Comparison of ENCODE assay signal across 29 cellular contexts in genomic region chr15:99138491-99138982, GRCh38. TPM values are rescaled to one million over a fixed set of nuclear protein-coding genes. Genes with fewer than 3 reads are reported as not detected.
DNase-seq lines count a peak whose midpoint lies in the region; ATAC-seq, FAIRE-seq and TF ChIP-seq lines count a peak whose summit lies in the region.
"Had no signal": no experiment of that assay in that cellular context is flagged by ENCODE, and none has a peak within 500 bp of the region (broad histone marks: within the 10 kb centered on the region; RNA-seq: fewer than 3 reads in every experiment).

No MANE protein-coding gene starts in this region.

- CTCF ChIA-PET in A549 (lab: Yijun Ruan, JAX), result interaction anchor here (1.0 kb wide), 1 partner anchor 11 kb away, joined by 3 read pairs; no protein-coding TSS in a partner anchor
- CTCF ChIA-PET in CD8-positive, alpha-beta memory T cell (lab: Charles Lee), result no interaction called here

- no peak overlapping the region for H3K4me3 Mint-ChIP-seq in CD8-positive, alpha-beta memory T cell
- H3K4me3 Mint-ChIP-seq: activated B cell treated with CpG ODN at 0.5 μM for 24 hours; activated naive CD4-positive, alpha-beta T cell treated with anti-CD3 and anti-CD28 coated beads, Interleukin-2, amount 10 ng/mL, durations not matched to agents 7 days and 5 days; IgD-negative memory B cell; stimulated activated naive CD8-positive, alpha-beta T cell treated with anti-CD3 and anti-CD28 coated beads, Interleukin-15, amount 100 ng/mL, for 72 hours; T-helper 2 cell treated with Interferon-gamma antibody and Interleukin-4, amounts not matched to agents 5 μg/mL and 100 μg/mL, for 36 hours had no signal

- ATAC-seq in A549, result peak; percentile 25 to 56; a peak in 3 of 6 replicates
- ATAC-seq: lower lobe of right lung; SK-N-SH treated with all-trans-retinoic acid at 6 μM for 48 hours; stimulated activated naive CD8-positive, alpha-beta T cell treated with anti-CD3 and anti-CD28 coated beads, Interleukin-15, amount 100 ng/mL, for 72 hours had no signal

- H3K9ac ChIP-seq in KMS-11 (no peak overlapping the region; the same call in 1 of the 2 replicates), rectal smooth muscle tissue (ENCODE audit: low read length) (no peak overlapping the region)

- FAIRE-seq in A549 (lab: Jason Lieb, UNC) (no peak), urothelium cell line (lab: Jason Lieb, UNC) (no peak)

- H3K4me3 ChIP-seq in A549, result no peak overlapping the region
- no peak overlapping the region for H3K4me3 ChIP-seq in KMS-11 (IDR thresholded peaks at IDR 0.05; ENCODE audit: insufficient read depth, low read depth, low read length)
- no peak overlapping the region for H3K4me3 ChIP-seq in right atrium auricular region
- no peak overlapping the region for H3K4me3 ChIP-seq in rectal smooth muscle tissue (ENCODE audit: low read length)
- no peak overlapping the region for H3K4me3 ChIP-seq in MG63
- H3K4me3 ChIP-seq in CD8-positive, alpha-beta memory T cell (ENCODE audit: low read length), result no peak overlapping the region
- H3K4me3 ChIP-seq: cardiac muscle cell, dorsolateral prefrontal cortex, lower lobe of right lung had no signal

- H3K36me3 Mint-ChIP-seq in CD8-positive, alpha-beta memory T cell, result peaks cover 0 to 2% (median 0%) of the 10 kb centered on the region in 3 donors
- H3K36me3 Mint-ChIP-seq: activated naive CD4-positive, alpha-beta T cell treated with anti-CD3 and anti-CD28 coated beads, Interleukin-2, amount 10 ng/mL, durations not matched to agents 7 days and 5 days had no signal

- no peak overlapping the region for H3K27ac Mint-ChIP-seq in CD8-positive, alpha-beta memory T cell
- H3K27ac Mint-ChIP-seq: activated B cell treated with CpG ODN at 0.5 μM for 24 hours; activated naive CD4-positive, alpha-beta T cell treated with anti-CD3 and anti-CD28 coated beads, Interleukin-2, amount 10 ng/mL, durations not matched to agents 7 days and 5 days; IgD-negative memory B cell; stimulated activated naive CD8-positive, alpha-beta T cell treated with anti-CD3 and anti-CD28 coated beads, Interleukin-15, amount 100 ng/mL, for 72 hours; T-helper 2 cell treated with Interferon-gamma antibody and Interleukin-4, amounts not matched to agents 5 μg/mL and 100 μg/mL, for 36 hours had no signal

- H3K9me3 ChIP-seq in A549, result no peaks in the 10 kb centered on the region
- no peaks in the 10 kb centered on the region for H3K9me3 ChIP-seq in right atrium auricular region
- no peaks in the 10 kb centered on the region for H3K9me3 ChIP-seq in MG63
- H3K9me3 ChIP-seq in CD8-positive, alpha-beta memory T cell (ENCODE audit: low read length), result no peaks in the 10 kb centered on the region
- H3K9me3 ChIP-seq: lower lobe of right lung had no signal

- H3K36me3 ChIP-seq in KMS-11 (ENCODE audit: insufficient read depth), result no peaks in the 10 kb centered on the region
- peaks cover 48% of the 10 kb centered on the region for H3K36me3 ChIP-seq in right atrium auricular region
- peaks cover 4% of the 10 kb centered on the region for H3K36me3 ChIP-seq in rectal smooth muscle tissue (ENCODE audit: control insufficient read depth, insufficient read depth, low read length)
- peaks cover 2% of the 10 kb centered on the region for H3K36me3 ChIP-seq in MG63
- no peaks in the 10 kb centered on the region for H3K36me3 ChIP-seq in CD8-positive, alpha-beta memory T cell (ENCODE audit: insufficient read depth, low read length)
- H3K36me3 ChIP-seq: cardiac muscle cell had no signal

- H3K27me3 Mint-ChIP-seq in CD8-positive, alpha-beta memory T cell, result peaks cover 3 to 4% of the 10 kb centered on the region in 2 donors
- H3K27me3 Mint-ChIP-seq: activated B cell treated with CpG ODN at 0.5 μM for 24 hours; stimulated activated naive CD8-positive, alpha-beta T cell treated with anti-CD3 and anti-CD28 coated beads, Interleukin-15, amount 100 ng/mL, for 72 hours had no signal

- 94% methylated on average over 12 of the region's 15 CpGs for WGBS in A549 (ENCODE audit: missing lambda C conversion rate)

- TF ChIP-seq CTCF in A549 (IDR thresholded peaks at IDR 0.05), result no peak
- no peak for TF ChIP-seq CTCF in KMS-11 (conservative IDR thresholded peaks at IDR 0.05; ENCODE audit: low read depth, low read length)
- no peak for TF ChIP-seq CTCF in right atrium auricular region (IDR thresholded peaks at IDR 0.05)

- DNase-seq in A549 (ENCODE audit: low read depth in 1 of 2, low spot score in 1 of 2) (no peak), right atrium auricular region (ENCODE audit: low spot score) (no peak), NCI-H187 (lab: John Stamatoyannopoulos, UW) (no peak), urothelium cell line (ENCODE audit: low spot score) (no peak), MG63 (no peak)
- DNase-seq in CD8-positive, alpha-beta memory T cell, result no peak
- DNase-seq: activated B cell treated with CpG ODN at 0.5 μM for 24 hours; activated CD4-positive, alpha-beta T cell treated with anti-CD3 and anti-CD28 coated beads, Interleukin-2, amount 50 U/mL, for 48 hours; activated naive CD4-positive, alpha-beta T cell treated with anti-CD3 and anti-CD28 coated beads, Interleukin-2, amount 10 ng/mL, durations not matched to agents 7 days and 5 days; activated T-cell treated with anti-CD3 and anti-CD28 coated beads, Interleukin-2, amount 50 U/mL, for 1 hour; amygdala; C1 segment of cervical spinal cord; Calu3; dorsolateral prefrontal cortex; EL; GOT3; hippocampal formation; lower lobe of right lung; NCI-H1436 treated with DMSO at 0.1 percent for 48 hours; NCI-H2171; NCI-H526; nucleus accumbens; stimulated activated naive CD8-positive, alpha-beta T cell treated with anti-CD3 and anti-CD28 coated beads, Interleukin-15, amount 100 ng/mL, for 72 hours had no signal

- H4K20me1 ChIP-seq in KMS-11 (ENCODE audit: insufficient read depth), result no peaks in the 10 kb centered on the region

- no peak for TF ChIP-seq EP300 in A549 (IDR thresholded peaks at IDR 0.05)

- H3K4me1 ChIP-seq in A549 (peaks cover 13% of the 10 kb centered on the region), KMS-11 (ENCODE audit: low read depth, poor library complexity, severe bottlenecking) (peaks cover 86% of the 10 kb centered on the region), right atrium auricular region (peaks cover 0 to 39% of the 10 kb centered on the region in 2 donors), rectal smooth muscle tissue (ENCODE audit: control insufficient read depth, insufficient read depth, low read length) (peaks cover 26% of the 10 kb centered on the region)
- H3K4me1 ChIP-seq in CD8-positive, alpha-beta memory T cell (ENCODE audit: insufficient read depth, low read length), result no peaks in the 10 kb centered on the region

- H3K4me1 Mint-ChIP-seq in CD8-positive, alpha-beta memory T cell, result no peaks in the 10 kb centered on the region
- H3K4me1 Mint-ChIP-seq: activated B cell treated with CpG ODN at 0.5 μM for 24 hours; activated naive CD4-positive, alpha-beta T cell treated with anti-CD3 and anti-CD28 coated beads, Interleukin-2, amount 10 ng/mL, durations not matched to agents 7 days and 5 days; IgD-negative memory B cell; stimulated activated naive CD8-positive, alpha-beta T cell treated with anti-CD3 and anti-CD28 coated beads, Interleukin-15, amount 100 ng/mL, for 72 hours had no signal

- no peak for TF ChIP-seq RAD21 in A549 (conservative IDR thresholded peaks at IDR 0.05 in 1 of 2, IDR thresholded peaks at IDR 0.05 in 1 of 2)

- H2AFZ ChIP-seq in KMS-11 (ENCODE audit: low read depth), result no peak overlapping the region

- H3K4me2 ChIP-seq in A549 (no peak overlapping the region), KMS-11 (peak overlapping the region; percentile 72; the same call in 1 of the 2 replicates)

- H3K79me2 ChIP-seq in KMS-11 (ENCODE audit: insufficient read depth, low read depth), result no peaks in the 10 kb centered on the region

- TF ChIP-seq POLR2A in A549 (IDR thresholded peaks at IDR 0.05; ENCODE audit: low read length), result no peak

- no peaks in the 10 kb centered on the region for H3K27me3 ChIP-seq in KMS-11 (ENCODE audit: insufficient read depth, low read depth)
- no peaks in the 10 kb centered on the region for H3K27me3 ChIP-seq in right atrium auricular region
- H3K27me3 ChIP-seq in rectal smooth muscle tissue (ENCODE audit: control insufficient read depth, insufficient read depth, low read length), result no peaks in the 10 kb centered on the region
- no peaks in the 10 kb centered on the region for H3K27me3 ChIP-seq in MG63
- H3K27me3 ChIP-seq in CD8-positive, alpha-beta memory T cell (ENCODE audit: insufficient read depth, low read length, poor library complexity, severe bottlenecking), result no peaks in the 10 kb centered on the region
- H3K27me3 ChIP-seq: cardiac muscle cell, dorsolateral prefrontal cortex had no signal

- POLR2A ChIA-PET in A549 (lab: Yijun Ruan, JAX), result no interaction called here
- POLR2A ChIA-PET in CD8-positive, alpha-beta memory T cell (lab: Charles Lee), result no interaction called here

- H3K27ac ChIP-seq in A549, result no peak overlapping the region
- H3K27ac ChIP-seq in KMS-11, result peak overlapping the region; percentile 73; the same call in 1 of the 2 replicates
- peak overlapping the region; percentile 0 to 37 for H3K27ac ChIP-seq in right atrium auricular region
- peak overlapping the region; percentile 53 for H3K27ac ChIP-seq in rectal smooth muscle tissue (ENCODE audit: low read depth, low read length)
- H3K27ac ChIP-seq in CD8-positive, alpha-beta memory T cell (ENCODE audit: low read depth, low read length), result no peak overlapping the region
- H3K27ac ChIP-seq: cardiac muscle cell, lower lobe of right lung had no signal

- H3K9me3 Mint-ChIP-seq in CD8-positive, alpha-beta memory T cell, result no peaks in the 10 kb centered on the region
- H3K9me3 Mint-ChIP-seq: activated B cell treated with CpG ODN at 0.5 μM for 24 hours; activated naive CD4-positive, alpha-beta T cell treated with anti-CD3 and anti-CD28 coated beads, Interleukin-2, amount 10 ng/mL, durations not matched to agents 7 days and 5 days; IgD-negative memory B cell; stimulated activated naive CD8-positive, alpha-beta T cell treated with anti-CD3 and anti-CD28 coated beads, Interleukin-15, amount 100 ng/mL, for 72 hours; T-helper 2 cell treated with Interferon-gamma antibody and Interleukin-4, amounts not matched to agents 5 μg/mL and 100 μg/mL, for 36 hours had no signal

TF ChIP-seq in A549, 52 proteins besides CTCF, POLR2A, EP300 and RAD21:
- TF ChIP-seq RARB (CRISPR knock-in tag; IDR thresholded peaks at IDR 0.05), result no peak
- no peak for TF ChIP-seq FOSL2 (IDR thresholded peaks at IDR 0.05)
- TF ChIP-seq FOSL2 (CRISPR knock-in tag; IDR thresholded peaks at IDR 0.05), result peak; percentile 6; the same call in 1 of the 2 replicates

RNA-seq across cellular contexts. Expression of gene SYNM, which starts 33.7 kb away (rescaled TPM):
- polyA plus RNA-seq in A549 (2011; rRNA removed) (22.6 and 23.7 TPM in 2 replicates), A549 (2017; fragmentation: RNase III; extraction: RNeasy Plus Mini Kit Qiagen cat#74134 plus additional on column Dnase treatment) (34.1 to 37.7 TPM (median 34.2 TPM) in 3 replicates)
- polyA plus RNA-seq in A549 (2012; cell fraction: cytosol; rRNA removed), result 9.5 and 10.9 TPM in 2 replicates
- 40.1 and 57.2 TPM in 2 replicates for polyA plus RNA-seq in A549 (2012; cell fraction: nucleus; rRNA removed)
- 21.7 and 24.7 TPM in 2 replicates for polyA minus RNA-seq in A549 (2011; rRNA and poly(A)+ RNA removed)
- total RNA-seq in right atrium auricular region, result 100 to 1,000 TPM; 211 to 258 TPM
- total RNA-seq in MG63 (2014; rRNA removed; shearing (Covaris generic); ENCODE audit: low replicate concordance), result 2.5 and 7.4 TPM in 2 replicates
- 1 to 10 TPM; 2.3 to 2.4 TPM for total RNA-seq in CD8-positive, alpha-beta memory T cell
- polyA plus RNA-seq in CD8-positive, alpha-beta memory T cell, result 0.56 TPM
- polyA plus RNA-seq: IgD-negative memory B cell had no signal

Comparison
In these comparisons a context has a peak if more than half of its experiments do, and no peak if none do; other contexts are left out.
1. H3K27ac ChIP-seq: peak in KMS-11 (single experiment), right atrium auricular region (2 of 2) and rectal smooth muscle tissue (single experiment); none in A549 (0 of 2) and CD8-positive, alpha-beta memory T cell (single experiment).
2. RNA of gene SYNM, which starts 33.7 kb away (total RNA-seq): 211 to 258 TPM in right atrium auricular region; 2.5 to 7.4 TPM in MG63 and 2.3 to 2.4 TPM in CD8-positive, alpha-beta memory T cell; every median in the first group is over 10 times any median in the second.